ENCODE assay signal across 3 cellular contexts in the genomic region with DNA sequence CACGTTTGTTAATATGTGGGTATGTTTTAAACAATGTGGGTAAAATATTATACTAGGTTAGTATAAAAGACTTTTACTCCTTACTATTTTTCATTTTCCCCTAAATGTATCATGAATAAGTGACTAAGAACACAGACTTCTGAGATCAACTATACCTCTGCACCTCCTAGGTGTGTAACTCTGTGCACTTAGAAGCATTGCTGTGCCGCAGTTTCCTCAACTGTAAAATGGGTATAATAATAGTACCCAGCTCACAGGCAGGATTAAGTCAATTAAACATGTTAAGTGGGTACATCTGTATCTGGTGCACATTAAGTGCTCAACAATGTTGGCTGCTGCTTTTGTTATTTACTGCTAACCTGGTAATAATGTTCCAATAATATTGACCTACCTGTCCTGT.
TF ChIP-seq lines count a peak whose summit lies in the region.

No MANE protein-coding gene starts in this region.

TF ChIP-seq in GM12891, 5 proteins besides CTCF, POLR2A, EP300 and RAD21:
- no peak for TF ChIP-seq SPI1 (IDR thresholded peaks at IDR 0.05; ENCODE audit: low read depth, low read length)

TF ChIP-seq in IMR-90, 13 proteins besides CTCF, POLR2A, EP300 and RAD21:
- no peak for TF ChIP-seq BHLHE40 (IDR thresholded peaks at IDR 0.05; ENCODE audit: low read depth, low read length)
- TF ChIP-seq RFX5 (IDR thresholded peaks at IDR 0.05; ENCODE audit: low read depth, low read length): no peak
- no peak for TF ChIP-seq MAZ (IDR thresholded peaks at IDR 0.05; ENCODE audit: borderline replicate concordance, low read depth, low read length)
- TF ChIP-seq CEBPB (IDR thresholded peaks at IDR 0.05; ENCODE audit: low read depth, low read length): no peak
- TF ChIP-seq MXI1 (IDR thresholded peaks at IDR 0.05; ENCODE audit: borderline replicate concordance, low read depth, low read length): no peak

TF ChIP-seq in K562, 482 proteins besides CTCF, POLR2A, EP300 and RAD21:
- no peak for TF ChIP-seq BMI1 (IDR thresholded peaks at IDR 0.05; ENCODE audit: low read length)
- no peak for TF ChIP-seq SMARCB1 (IDR thresholded peaks at IDR 0.05; ENCODE audit: insufficient read length, low read depth)
- TF ChIP-seq, protein P1, sequence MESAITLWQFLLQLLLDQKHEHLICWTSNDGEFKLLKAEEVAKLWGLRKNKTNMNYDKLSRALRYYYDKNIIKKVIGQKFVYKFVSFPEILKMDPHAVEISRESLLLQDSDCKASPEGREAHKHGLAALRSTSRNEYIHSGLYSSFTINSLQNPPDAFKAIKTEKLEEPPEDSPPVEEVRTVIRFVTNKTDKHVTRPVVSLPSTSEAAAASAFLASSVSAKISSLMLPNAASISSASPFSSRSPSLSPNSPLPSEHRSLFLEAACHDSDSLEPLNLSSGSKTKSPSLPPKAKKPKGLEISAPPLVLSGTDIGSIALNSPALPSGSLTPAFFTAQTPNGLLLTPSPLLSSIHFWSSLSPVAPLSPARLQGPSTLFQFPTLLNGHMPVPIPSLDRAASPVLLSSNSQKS (CRISPR knock-in tag; IDR thresholded peaks at IDR 0.05): no peak
- TF ChIP-seq RBM25 (IDR thresholded peaks at IDR 0.05; ENCODE audit: low read depth, low read length, severe bottlenecking): peak; percentile 74
- no peak for TF ChIP-seq SMC3 (conservative IDR thresholded peaks at IDR 0.05; ENCODE audit: insufficient read depth, low read depth, low read length)
- TF ChIP-seq, protein P2, sequence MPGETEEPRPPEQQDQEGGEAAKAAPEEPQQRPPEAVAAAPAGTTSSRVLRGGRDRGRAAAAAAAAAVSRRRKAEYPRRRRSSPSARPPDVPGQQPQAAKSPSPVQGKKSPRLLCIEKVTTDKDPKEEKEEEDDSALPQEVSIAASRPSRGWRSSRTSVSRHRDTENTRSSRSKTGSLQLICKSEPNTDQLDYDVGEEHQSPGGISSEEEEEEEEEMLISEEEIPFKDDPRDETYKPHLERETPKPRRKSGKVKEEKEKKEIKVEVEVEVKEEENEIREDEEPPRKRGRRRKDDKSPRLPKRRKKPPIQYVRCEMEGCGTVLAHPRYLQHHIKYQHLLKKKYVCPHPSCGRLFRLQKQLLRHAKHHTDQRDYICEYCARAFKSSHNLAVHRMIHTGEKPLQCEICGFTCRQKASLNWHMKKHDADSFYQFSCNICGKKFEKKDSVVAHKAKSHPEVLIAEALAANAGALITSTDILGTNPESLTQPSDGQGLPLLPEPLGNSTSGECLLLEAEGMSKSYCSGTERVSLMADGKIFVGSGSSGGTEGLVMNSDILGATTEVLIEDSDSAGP (CRISPR knock-in tag; IDR thresholded peaks at IDR 0.05): no peak
- no peak for TF ChIP-seq CHCHD3 (CRISPR knock-in tag; IDR thresholded peaks at IDR 0.05)
- TF ChIP-seq BCOR (IDR thresholded peaks at IDR 0.05): 0 out of 2 replicates have a peak, but pooled peaks have one; percentile 32
TF ChIP-seq in K562: peak in this region for 2.
